2 cellular contexts compared by ENCODE assay signal in genomic region chr7:108575156-108575555, GRCh38.
TF ChIP-seq lines count a peak whose summit lies in the region.

No MANE protein-coding gene starts in this region.

TF ChIP-seq in HepG2, 621 proteins besides CTCF, POLR2A, EP300 and RAD21:
- peak; percentile 29; the same call in 1 of the 2 replicates for TF ChIP-seq POLR2G (IDR thresholded peaks at IDR 0.05; ENCODE audit: low read depth, low read length)
- no peak for TF ChIP-seq FOXK1 (CRISPR knock-in tag; IDR thresholded peaks at IDR 0.05; ENCODE audit: borderline replicate concordance, low read depth)

TF ChIP-seq in GM12878, 131 proteins besides CTCF, POLR2A, EP300 and RAD21:
- TF ChIP-seq PRDM15 (CRISPR knock-in tag; IDR thresholded peaks at IDR 0.05) (no peak), POLR2AphosphoS5 (IDR thresholded peaks at IDR 0.05; ENCODE audit: low read length) (peak; percentile 23; the same call in 1 of the 2 replicates), ZSCAN29 (IDR thresholded peaks at IDR 0.05) (no peak)
